In genomic region chr5:11905209-11905608, GRCh38 we compare ENCODE assay signal across 14 cellular contexts. TPM values are rescaled to one million over a fixed set of nuclear protein-coding genes. Genes with fewer than 3 reads are reported as not detected.
DNase-seq lines count a peak whose midpoint lies in the region; TF ChIP-seq lines count a peak whose summit lies in the region.
"Had no signal": no experiment of that assay in that cellular context is flagged by ENCODE, and none has a peak within 500 bp of the region (broad histone marks: within the 10 kb centered on the region; RNA-seq: fewer than 3 reads in every experiment).

No MANE protein-coding gene starts in this region.

- no peak overlapping the region for H3K4me3 ChIP-seq in H7 (ENCODE audit: insufficient read depth, low read depth, low read length)
- H3K4me3 ChIP-seq: BLaER1 had no signal

- H3K4me1 Mint-ChIP-seq in endothelial cell (ENCODE audit: unreplicated experiment) (peaks cover 6% of the 10 kb centered on the region), osteocyte (ENCODE audit: unreplicated experiment) (peaks cover 9% of the 10 kb centered on the region)

- H3K36me3 Mint-ChIP-seq in endothelial cell (ENCODE audit: low read depth, unreplicated experiment) (no peaks in the 10 kb centered on the region), osteocyte (ENCODE audit: unreplicated experiment) (no peaks in the 10 kb centered on the region)

- no peaks in the 10 kb centered on the region for H3K36me3 ChIP-seq in H7 (replicated peaks; ENCODE audit: control insufficient read depth, insufficient read depth, low read length)
- H3K36me3 ChIP-seq: BLaER1 had no signal

- H3K27ac Mint-ChIP-seq in endothelial cell (ENCODE audit: unreplicated experiment) (no peak overlapping the region), osteocyte (ENCODE audit: unreplicated experiment) (no peak overlapping the region)
- H3K27ac Mint-ChIP-seq: activated naive CD4-positive, alpha-beta T cell treated with anti-CD3 and anti-CD28 coated beads, Interleukin-2, amount 50 U/mL, for 72 hours; HFFc6 had no signal

- no peaks in the 10 kb centered on the region for H3K9me3 Mint-ChIP-seq in endothelial cell (ENCODE audit: unreplicated experiment)
- no peaks in the 10 kb centered on the region for H3K9me3 Mint-ChIP-seq in osteocyte (ENCODE audit: unreplicated experiment)
- H3K9me3 Mint-ChIP-seq: activated naive CD4-positive, alpha-beta T cell treated with anti-CD3 and anti-CD28 coated beads, Interleukin-2, amount 50 U/mL, for 72 hours had no signal

- DNase-seq in H7 (peak; percentile 8), RPMI8226 (peak; percentile 31), endothelial cell (ENCODE audit: low spot score) (no peak), osteocyte (ENCODE audit: extremely low spot score, unreplicated experiment) (no peak), DMS153 (lab: John Stamatoyannopoulos, UW) (no peak), activated gamma-delta T cell (lab: John Stamatoyannopoulos, UW) (no peak), SHP77 (lab: John Stamatoyannopoulos, UW) (no peak)
- DNase-seq: central memory CD4-positive, alpha-beta T cell; HFFc6; Karpas-422; posterior cingulate gyrus had no signal

- H3K4me3 Mint-ChIP-seq in endothelial cell (ENCODE audit: unreplicated experiment) (peak overlapping the region; percentile 65), osteocyte (ENCODE audit: unreplicated experiment) (peak overlapping the region; percentile 48)
- H3K4me3 Mint-ChIP-seq: HFFc6 had no signal

- TF ChIP-seq CTCF in endothelial cell (IDR thresholded peaks at IDR 0.05; ENCODE audit: unreplicated experiment): no peak
- TF ChIP-seq CTCF in osteocyte (IDR thresholded peaks at IDR 0.05): no peak

- H3K27me3 Mint-ChIP-seq in endothelial cell (ENCODE audit: unreplicated experiment) (peaks cover 20% of the 10 kb centered on the region), osteocyte (ENCODE audit: unreplicated experiment) (peaks cover 62% of the 10 kb centered on the region)

- peaks cover 41% of the 10 kb centered on the region for H3K27me3 ChIP-seq in H7 (ENCODE audit: control insufficient read depth, insufficient read depth, low read length)
- H3K27me3 ChIP-seq: BLaER1 had no signal

RNA-seq across cellular contexts. Expression of gene CTNND2, which starts 1.0 kb away (rescaled TPM):
- total RNA-seq in H7 (2014; rRNA removed; shearing (Covaris generic)): 1.0 and 2.9 TPM in 2 replicates
- 3.6 TPM for total RNA-seq in endothelial cell (ENCODE audit: unreplicated experiment)
- total RNA-seq in osteocyte: 1.3 and 2.5 TPM in 2 replicates
- total RNA-seq: activated naive CD4-positive, alpha-beta T cell treated with anti-CD3 and anti-CD28 coated beads, Interleukin-2, amount 50 U/mL, for 72 hours; endothelial cell of umbilical vein; HFFc6 had no signal

Comparison
In these comparisons a context has a peak if more than half of its experiments do, and no peak if none do; other contexts are left out.
1. DNase-seq: peak in H7 (single experiment) and RPMI8226 (single experiment); none in endothelial cell (single experiment), osteocyte (single experiment), DMS153 (single experiment), activated gamma-delta T cell (single experiment) and SHP77 (0 of 2).